8 cellular contexts compared by ENCODE assay signal in the genomic region with DNA sequence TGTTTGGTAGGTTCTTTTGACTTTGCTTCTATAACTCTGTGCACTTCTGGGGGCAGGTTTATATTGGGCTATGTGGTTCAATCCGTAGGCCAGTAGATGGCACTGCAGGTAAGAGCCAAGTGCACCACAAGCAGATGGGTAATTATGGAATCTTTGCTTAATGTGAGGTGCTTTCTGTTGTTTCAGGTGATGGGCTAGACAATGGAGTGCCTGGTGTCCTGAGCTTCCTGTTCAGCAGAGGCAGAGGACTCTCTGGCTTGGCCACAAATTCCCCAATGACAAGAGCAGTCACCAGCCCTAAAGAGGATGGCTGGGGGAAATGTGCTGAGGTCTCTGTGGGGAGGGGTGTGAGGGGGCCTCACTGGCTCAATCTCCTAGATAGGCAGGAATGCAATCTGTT.
DNase-seq lines count a peak whose midpoint lies in the region; ATAC-seq and TF ChIP-seq lines count a peak whose summit lies in the region.

No MANE protein-coding gene starts in this region.

- no peak overlapping the region for H3K27ac Mint-ChIP-seq in HFFc6

- in situ Hi-C loops in T47D (cut with HindIII; ENCODE audit: low pct_unique_long_range_greater_than_20kb, low sequenced_read_pairs): no loop called here
- in situ Hi-C loops in gastrocnemius medialis (cut with MboI; ENCODE audit: low sequenced_read_pairs in 4 of 4): no loop called here

- TF ChIP-seq CTCF in 22Rv1 (IDR thresholded peaks at IDR 0.05) (peak; percentile 83), GM12864 (IDR thresholded peaks at IDR 0.05; ENCODE audit: low read depth, low read length, missing control alignments) (peak; percentile 79), HFFc6 (IDR thresholded peaks at IDR 0.05) (peak; percentile 52; the same call in 1 of the 2 replicates), right lobe of liver (IDR thresholded peaks at IDR 0.05) (peak; percentile 49 to 68 (median 64)), gastrocnemius medialis (IDR thresholded peaks at IDR 0.05 in 4 of 5, conservative IDR thresholded peaks at IDR 0.05 in 1 of 5) (no peak)

- no peaks in the 10 kb centered on the region for H3K4me1 Mint-ChIP-seq in HFFc6 (ENCODE audit: low read depth)

- peak; percentile 2 for DNase-seq in GM12864 (ENCODE audit: low read depth)
- no peak for DNase-seq in HFFc6
- DNase-seq in NCI-H1436 treated with DMSO at 0.1 percent for 48 hours (lab: John Stamatoyannopoulos, UW): peak; percentile 49
- peak; percentile 62 to 73 for DNase-seq in T47D (ENCODE audit: low read depth in 1 of 2, low spot score in 1 of 2)
- DNase-seq in right lobe of liver: no peak
- no peak for DNase-seq in gastrocnemius medialis
- DNase-seq in HCEC 1CT: no peak

- H3K4me3 Mint-ChIP-seq in HFFc6: no peak overlapping the region

- H3K9me3 ChIP-seq in right lobe of liver: no peaks in the 10 kb centered on the region
- no peaks in the 10 kb centered on the region for H3K9me3 ChIP-seq in gastrocnemius medialis

- ATAC-seq in right lobe of liver (peak; percentile 79 to 92 (median 86)), gastrocnemius medialis (no peak)

- H3K36me3 ChIP-seq in right lobe of liver: no peaks in the 10 kb centered on the region
- no peaks in the 10 kb centered on the region for H3K36me3 ChIP-seq in gastrocnemius medialis

- H3K27ac ChIP-seq in 22Rv1 (no peak overlapping the region), right lobe of liver (no peak overlapping the region), gastrocnemius medialis (no peak overlapping the region)

- H3K4me1 ChIP-seq in right lobe of liver (no peaks in the 10 kb centered on the region), gastrocnemius medialis (no peaks in the 10 kb centered on the region)

- WGBS in right lobe of liver (ENCODE audit: insufficient coverage, low coverage, low lambda C conversion rate, missing lambda C conversion rate): 0% methylated on average over 1 of the region's 1 CpG

- H3K4me3 ChIP-seq in GM12864 (ENCODE audit: low read depth, low read length): no peak overlapping the region
- H3K4me3 ChIP-seq in right lobe of liver: no peak overlapping the region
- H3K4me3 ChIP-seq in gastrocnemius medialis: no peak overlapping the region

- TF ChIP-seq POLR2A in right lobe of liver (IDR thresholded peaks at IDR 0.05): no peak
- no peak for TF ChIP-seq POLR2A in gastrocnemius medialis (IDR thresholded peaks at IDR 0.05)

- H3K9me3 Mint-ChIP-seq in HFFc6: peaks cover 38% of the 10 kb centered on the region

- H3K36me3 Mint-ChIP-seq in HFFc6 (ENCODE audit: low read depth): no peaks in the 10 kb centered on the region; the same call in 1 of the 2 replicates

- H3K27me3 Mint-ChIP-seq in HFFc6 (ENCODE audit: insufficient read depth): no peaks in the 10 kb centered on the region

- intact Hi-C loops in right lobe of liver (cut with DNase I) (no loop called here), gastrocnemius medialis (cut with DNase I; ENCODE audit: low total_unique reads) (no loop called here)

- H3K27me3 ChIP-seq in right lobe of liver: no peaks in the 10 kb centered on the region
- H3K27me3 ChIP-seq in gastrocnemius medialis: no peaks in the 10 kb centered on the region

Comparison
In these comparisons a context has a peak if more than half of its experiments do, and no peak if none do; other contexts are left out.
1. CTCF ChIP-seq: peak in 22Rv1 (single experiment), GM12864 (single experiment), HFFc6 (single experiment) and right lobe of liver (4 of 4); none in gastrocnemius medialis (0 of 5).
2. DNase-seq: peak in GM12864 (single experiment), NCI-H1436 treated with DMSO at 0.1 percent for 48 hours (single experiment) and T47D (2 of 2); none in HFFc6 (single experiment), right lobe of liver (0 of 3), gastrocnemius medialis (0 of 2) and HCEC 1CT (single experiment).
3. ATAC-seq: peak in right lobe of liver (4 of 4); none in gastrocnemius medialis (0 of 2).